In genomic region chr9:33748633-33749304, GRCh38 we compare ENCODE assay signal across 15 cellular contexts. TPM values are rescaled to one million over a fixed set of nuclear protein-coding genes. Genes with fewer than 3 reads are reported as not detected.
DNase-seq lines count a peak whose midpoint lies in the region; ATAC-seq, FAIRE-seq and TF ChIP-seq lines count a peak whose summit lies in the region.
"Had no signal": no experiment of that assay in that cellular context is flagged by ENCODE, and none has a peak within 500 bp of the region (broad histone marks: within the 10 kb centered on the region; RNA-seq: fewer than 3 reads in every experiment).

No MANE protein-coding gene starts in this region.

- H3K4me3 ChIP-seq in small intestine (ENCODE audit: low read depth in 1 of 2, low read length in 2 of 2), result no peak overlapping the region
- H3K4me3 ChIP-seq: sigmoid colon had no signal

- peak in 2 of 10 experiments; percentile 3 to 5 for DNase-seq in CD4-positive, alpha-beta T cell
- DNase-seq in MV-4-11 (lab: John Stamatoyannopoulos, UW) (peak; percentile 48), small intestine (peak; percentile 42), NCI-H1092 treated with DMSO at 0.1 percent for 48 hours (lab: John Stamatoyannopoulos, UW) (no peak), DMS153 treated with DMSO at 0.1 percent for 48 hours (lab: John Stamatoyannopoulos, UW; ENCODE audit: unreplicated experiment) (no peak), HFFc6 (no peak)
- DNase-seq in activated T-cell treated with anti-CD3 and anti-CD28 coated beads, Interleukin-2, amount 50 U/mL, for 72 hours, result peak; percentile 55 to 57
- DNase-seq: glutamatergic neuron, NCI-H1048, NCI-H524, Right ventricle myocardium superior, sigmoid colon had no signal

- peak; percentile 32 for ATAC-seq in CD4-positive, alpha-beta T cell (ENCODE audit: poor library complexity)
- peak; percentile 74 to 82 for ATAC-seq in activated T-cell treated with anti-CD3 and anti-CD28 coated beads, Interleukin-2, amount 50 U/mL, for 72 hours (replicated peaks in 1 of 2)
- no peak for ATAC-seq in HG03354 (IDR thresholded peaks at IDR 0.05; ENCODE audit: poor library complexity, severe bottlenecking, unreplicated experiment)

- no peak for TF ChIP-seq CTCF in CD4-positive, alpha-beta T cell (IDR thresholded peaks at IDR 0.05)
- no peak for TF ChIP-seq CTCF in HFFc6 (IDR thresholded peaks at IDR 0.05)

- no peaks in the 10 kb centered on the region for H3K36me3 Mint-ChIP-seq in CD4-positive, alpha-beta T cell (ENCODE audit: low read depth)
- peaks cover 0 to 1% of the 10 kb centered on the region in 2 donors for H3K36me3 Mint-ChIP-seq in activated T-cell treated with anti-CD3 and anti-CD28 coated beads, Interleukin-2, amount 50 U/mL, for 72 hours (ENCODE audit: insufficient read depth in 2 of 2)
- H3K36me3 Mint-ChIP-seq in HFFc6 (ENCODE audit: low read depth), result no peaks in the 10 kb centered on the region

- H3K27me3 Mint-ChIP-seq in CD4-positive, alpha-beta T cell, result peaks cover 79% of the 10 kb centered on the region
- H3K27me3 Mint-ChIP-seq in activated T-cell treated with anti-CD3 and anti-CD28 coated beads, Interleukin-2, amount 50 U/mL, for 72 hours (ENCODE audit: low read depth), result peaks cover 80% of the 10 kb centered on the region
- H3K27me3 Mint-ChIP-seq in HFFc6 (ENCODE audit: insufficient read depth), result no peaks in the 10 kb centered on the region

- H3K27me3 ChIP-seq in CD4-positive, alpha-beta T cell (ENCODE audit: control insufficient read depth, insufficient read depth, low read length), result peaks cover 44% of the 10 kb centered on the region
- H3K27me3 ChIP-seq in small intestine (ENCODE audit: control insufficient read depth in 2 of 2, insufficient read depth in 2 of 2, low read length in 2 of 2), result peaks cover 0 to 13% of the 10 kb centered on the region in 2 donors

- no peaks in the 10 kb centered on the region for H3K9me3 Mint-ChIP-seq in CD4-positive, alpha-beta T cell
- H3K9me3 Mint-ChIP-seq in activated T-cell treated with anti-CD3 and anti-CD28 coated beads, Interleukin-2, amount 50 U/mL, for 72 hours, result no peaks in the 10 kb centered on the region
- H3K9me3 Mint-ChIP-seq in HFFc6, result peaks cover 4% of the 10 kb centered on the region; the same call in 1 of the 2 replicates

- H3K9me3 ChIP-seq in CD4-positive, alpha-beta T cell (ENCODE audit: control insufficient read depth, low read length), result no peaks in the 10 kb centered on the region
- H3K9me3 ChIP-seq in small intestine (ENCODE audit: control insufficient read depth, low read depth), result no peaks in the 10 kb centered on the region
- H3K9me3 ChIP-seq: sigmoid colon had no signal

- no peak overlapping the region for H3K27ac Mint-ChIP-seq in CD4-positive, alpha-beta T cell
- H3K27ac Mint-ChIP-seq in activated T-cell treated with anti-CD3 and anti-CD28 coated beads, Interleukin-2, amount 50 U/mL, for 72 hours, result no peak overlapping the region
- no peak overlapping the region for H3K27ac Mint-ChIP-seq in HFFc6
- H3K27ac Mint-ChIP-seq: nephron had no signal

- intact Hi-C loops in CD4-positive, alpha-beta T cell (cut with DNase I, micrococcal nuclease), result no loop called here

- POLR2A ChIA-PET in CD4-positive, alpha-beta T cell (lab: Charles Lee), result interaction anchor here (0.7 kb wide), 1 partner anchor 533 kb away, joined by 3 read pairs; no protein-coding TSS in a partner anchor

- FAIRE-seq in small intestine (lab: Jason Lieb, UNC), result no peak
- FAIRE-seq: endometrium had no signal

- H3K4me1 Mint-ChIP-seq in CD4-positive, alpha-beta T cell (ENCODE audit: low read depth), result peaks cover 31% of the 10 kb centered on the region
- H3K4me1 Mint-ChIP-seq in activated T-cell treated with anti-CD3 and anti-CD28 coated beads, Interleukin-2, amount 50 U/mL, for 72 hours (ENCODE audit: low read depth), result peaks cover 39% of the 10 kb centered on the region
- peaks cover 35% of the 10 kb centered on the region for H3K4me1 Mint-ChIP-seq in HFFc6 (ENCODE audit: low read depth)
- H3K4me1 Mint-ChIP-seq: nephron had no signal

- H3K27ac ChIP-seq in CD4-positive, alpha-beta T cell (ENCODE audit: low read depth, low read length), result no peak overlapping the region
- H3K27ac ChIP-seq in small intestine (ENCODE audit: low read depth in 1 of 2, low read length in 1 of 2), result no peak overlapping the region
- H3K27ac ChIP-seq: sigmoid colon had no signal

- WGBS in small intestine, 3 donors, result 70 to 92% (median 75%) methylated on average over 22 of the region's 22 CpGs

- H3K4me1 ChIP-seq in small intestine (ENCODE audit: control insufficient read depth in 2 of 2, insufficient read depth in 1 of 2, low read depth in 1 of 2, low read length in 1 of 2), result no peaks in the 10 kb centered on the region

- CTCF ChIA-PET in CD4-positive, alpha-beta T cell (lab: Charles Lee), result interaction anchor here (1.5 kb wide), 1 partner anchor 125 kb away, joined by 4 read pairs; no protein-coding TSS in a partner anchor

- peak overlapping the region; percentile 61 for H3K4me3 Mint-ChIP-seq in CD4-positive, alpha-beta T cell
- peak overlapping the region; percentile 75 to 84 for H3K4me3 Mint-ChIP-seq in activated T-cell treated with anti-CD3 and anti-CD28 coated beads, Interleukin-2, amount 50 U/mL, for 72 hours
- H3K4me3 Mint-ChIP-seq in HFFc6, result no peak overlapping the region
- H3K4me3 Mint-ChIP-seq: nephron had no signal

- no peaks in the 10 kb centered on the region for H3K36me3 ChIP-seq in small intestine (ENCODE audit: control insufficient read depth in 2 of 2, insufficient read depth in 2 of 2, low read length in 2 of 2)
- H3K36me3 ChIP-seq: sigmoid colon had no signal

RNA-seq across cellular contexts. Expression of gene PRSS3, which starts 46.6 kb away (rescaled TPM):
- total RNA-seq in CD4-positive, alpha-beta T cell, result not detected
- not detected for total RNA-seq in activated T-cell treated with anti-CD3 and anti-CD28 coated beads, Interleukin-2, amount 50 U/mL, for 72 hours
- 100 to 1,000 TPM; 147 to 505 (median 430) TPM for polyA plus RNA-seq in small intestine
- 10 to 100 TPM; 18.9 to 40.4 (median 23.8) TPM for total RNA-seq in HFFc6 (2021; fragmentation: NEBNext Ultra II Directional; extraction: Animal tissue kit (Norgen Biotek cat#: 25700))
- total RNA-seq: Right ventricle myocardium superior had no signal

Comparison
In these comparisons a context has a peak if more than half of its experiments do, and no peak if none do; other contexts are left out.
1. DNase-seq: peak in MV-4-11 (single experiment), activated T-cell treated with anti-CD3 and anti-CD28 coated beads, Interleukin-2, amount 50 U/mL, for 72 hours (2 of 2) and small intestine (single experiment); none in NCI-H1092 treated with DMSO at 0.1 percent for 48 hours (single experiment), DMS153 treated with DMSO at 0.1 percent for 48 hours (single experiment) and HFFc6 (single experiment).
2. RNA of gene PRSS3, which starts 46.6 kb away (total RNA-seq): 18.9 to 40.4 TPM in HFFc6; not detected in CD4-positive, alpha-beta T cell and not detected in activated T-cell treated with anti-CD3 and anti-CD28 coated beads, Interleukin-2, amount 50 U/mL, for 72 hours; every median in the first group is over 10 times any median in the second.